In genomic region chr17:7211512-7212277, GRCh38 we compare ENCODE assay signal across 15 cellular contexts. TPM values are rescaled to one million over a fixed set of nuclear protein-coding genes. Genes with fewer than 3 reads are reported as not detected.
DNase-seq lines count a peak whose midpoint lies in the region; ATAC-seq and TF ChIP-seq lines count a peak whose summit lies in the region.
"Had no signal": no experiment of that assay in that cellular context is flagged by ENCODE, and none has a peak within 500 bp of the region (broad histone marks: within the 10 kb centered on the region; RNA-seq: fewer than 3 reads in every experiment).

No MANE protein-coding gene starts in this region.

- ATAC-seq in HG02759 (IDR thresholded peaks at IDR 0.05; ENCODE audit: unreplicated experiment): no peak
- ATAC-seq: activated T-cell treated with anti-CD3 and anti-CD28 coated beads, Interleukin-2, amount 50 U/mL, for 4 hours; stimulated activated naive CD8-positive, alpha-beta T cell treated with anti-CD3 and anti-CD28 coated beads, Interleukin-15, Interleukin-2, amounts not matched to agents 100 U/mL and 50 U/mL, for 24 hours had no signal

- no peaks in the 10 kb centered on the region for H3K9me3 Mint-ChIP-seq in HFFc6
- H3K9me3 Mint-ChIP-seq: activated T-cell treated with anti-CD3 and anti-CD28 coated beads, Interleukin-2, amount 50 U/mL, for 4 hours had no signal

- H3K9me3 ChIP-seq in BE2C: no peaks in the 10 kb centered on the region

- no peaks in the 10 kb centered on the region for H3K27me3 ChIP-seq in BE2C

- peaks cover 9% of the 10 kb centered on the region for H3K27me3 Mint-ChIP-seq in HFFc6 (ENCODE audit: insufficient read depth)

- peaks cover 59% of the 10 kb centered on the region for H3K4me1 Mint-ChIP-seq in HFFc6 (ENCODE audit: low read depth)

- peaks cover 7% of the 10 kb centered on the region for H3K36me3 Mint-ChIP-seq in HFFc6 (ENCODE audit: low read depth)

- peak overlapping the region; percentile 45 for H3K4me3 ChIP-seq in BE2C (ENCODE audit: low read depth, low read length)
- H3K4me3 ChIP-seq: PC-9 had no signal

- H3K4me3 Mint-ChIP-seq in HFFc6: peak overlapping the region; percentile 6; the same call in 1 of the 2 replicates

- H3K27ac Mint-ChIP-seq in HFFc6: peak overlapping the region; percentile 27

- H3K4me1 ChIP-seq in BE2C: peaks cover 8% of the 10 kb centered on the region; the same call in 1 of the 2 replicates

- H3K36me3 ChIP-seq in BE2C: no peaks in the 10 kb centered on the region

- DNase-seq in BE2C: no peak
- DNase-seq in HFFc6: no peak
- peak; percentile 74 for DNase-seq in ecto neural progenitor cell (ENCODE audit: low spot score)
- peak; percentile 52 for DNase-seq in left kidney (ENCODE audit: low read depth, low spot score)
- DNase-seq in HCEC 1CT: no peak
- no peak for DNase-seq in posterior vena cava (ENCODE audit: low spot score)
- no peak for DNase-seq in NCI-H510A treated with DMSO at 0.1 percent for 48 hours (lab: John Stamatoyannopoulos, UW)
- DNase-seq: activated CD4-positive, alpha-beta T cell treated with anti-CD3 and anti-CD28 coated beads for 48 hours; activated T-cell treated with anti-CD3 and anti-CD28 coated beads, Interleukin-2, amount 50 U/mL, for 4 hours; amniotic stem cell; NCI-H2227 treated with DMSO at 0.1 percent for 48 hours; PC-9; stimulated activated naive CD8-positive, alpha-beta T cell treated with anti-CD3 and anti-CD28 coated beads, Interleukin-15, Interleukin-2, amounts not matched to agents 100 U/mL and 50 U/mL, for 24 hours; T-helper 1 cell had no signal

- TF ChIP-seq CTCF in BE2C (IDR thresholded peaks at IDR 0.05; ENCODE audit: low read depth, low read length) (no peak), HFFc6 (IDR thresholded peaks at IDR 0.05) (no peak)

- intact Hi-C loops in posterior vena cava (cut with DNase I): no loop called here

RNA-seq across cellular contexts. Expression of gene DLG4, which starts 7.9 kb away (rescaled TPM):
- polyA plus RNA-seq in BE2C (2012; ENCODE audit: insufficient read depth, insufficient read length, low read depth): 36.5 TPM
- total RNA-seq in HFFc6 (2021; fragmentation: NEBNext Ultra II Directional; extraction: Animal tissue kit (Norgen Biotek cat#: 25700)): 10 to 100 TPM; 27.8 to 34.3 (median 28.1) TPM
- 10 to 100 TPM; 20.8 to 21.2 TPM for total RNA-seq in posterior vena cava

RNA-seq across cellular contexts. Expression of gene ACADVL, which starts 8.0 kb away (rescaled TPM):
- 215 TPM for polyA plus RNA-seq in BE2C (2012; ENCODE audit: insufficient read depth, insufficient read length, low read depth)
- total RNA-seq in HFFc6 (2021; fragmentation: NEBNext Ultra II Directional; extraction: Animal tissue kit (Norgen Biotek cat#: 25700)): 100 to 1,000 TPM; 378 to 463 (median 405) TPM
- total RNA-seq in posterior vena cava: 100 to 1,000 TPM; 444 to 567 TPM

RNA-seq across cellular contexts. Expression of gene DVL2, which starts 22.6 kb away (rescaled TPM):
- polyA plus RNA-seq in BE2C (2012; ENCODE audit: insufficient read depth, insufficient read length, low read depth): 36.4 TPM
- total RNA-seq in HFFc6 (2021; fragmentation: NEBNext Ultra II Directional; extraction: Animal tissue kit (Norgen Biotek cat#: 25700)): 10 to 100 TPM; 24.9 to 29.1 (median 27.0) TPM
- 10 to 100 TPM; 21.9 to 26.7 TPM for total RNA-seq in posterior vena cava

RNA-seq across cellular contexts. Expression of gene PHF23, which starts 27.6 kb away (rescaled TPM):
- 47.8 TPM for polyA plus RNA-seq in BE2C (2012; ENCODE audit: insufficient read depth, insufficient read length, low read depth)
- total RNA-seq in HFFc6 (2021; fragmentation: NEBNext Ultra II Directional; extraction: Animal tissue kit (Norgen Biotek cat#: 25700)): 10 to 100 TPM; 57.0 to 75.0 (median 68.2) TPM
- total RNA-seq in posterior vena cava: 10 to 100 TPM; 20.4 to 27.5 TPM

RNA-seq across cellular contexts. Expression of gene GABARAP, which starts 30.6 kb away (rescaled TPM):
- polyA plus RNA-seq in BE2C (2012; ENCODE audit: insufficient read depth, insufficient read length, low read depth): 101 TPM
- 100 to 1,000 TPM; 399 to 470 (median 426) TPM for total RNA-seq in HFFc6 (2021; fragmentation: NEBNext Ultra II Directional; extraction: Animal tissue kit (Norgen Biotek cat#: 25700))
- total RNA-seq in posterior vena cava: 100 to 1,000 TPM; 341 to 405 TPM

Comparison
In these comparisons a context has a peak if more than half of its experiments do, and no peak if none do; other contexts are left out.
1. DNase-seq: peak in ecto neural progenitor cell (single experiment) and left kidney (single experiment); none in BE2C (single experiment), HFFc6 (single experiment), HCEC 1CT (single experiment), posterior vena cava (single experiment) and NCI-H510A treated with DMSO at 0.1 percent for 48 hours (single experiment).